Comparison of ENCODE assay signal across 25 cellular contexts in the genomic region with DNA sequence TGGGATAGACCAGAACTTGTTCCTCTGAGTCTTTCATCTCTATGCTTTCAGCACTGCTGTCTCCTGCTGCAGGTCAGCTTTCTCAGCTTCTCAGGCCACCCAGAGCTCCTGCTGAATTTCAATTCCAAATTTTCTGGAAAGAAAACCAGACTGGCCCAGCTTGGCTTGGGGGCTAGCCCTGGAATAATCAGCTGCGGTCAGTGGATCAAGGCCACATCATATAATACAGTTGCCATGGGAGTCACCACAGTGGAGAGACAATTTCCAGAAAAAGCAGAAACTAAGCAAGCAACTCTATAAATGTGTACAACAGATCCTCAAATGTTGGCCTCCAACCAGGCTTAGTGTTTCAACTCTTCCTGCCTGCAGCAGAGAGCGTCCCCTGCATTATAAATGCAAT.
"Had no signal": no experiment of that assay in that cellular context is flagged by ENCODE, and none has a peak within 500 bp of the region (broad histone marks: within the 10 kb centered on the region; RNA-seq: fewer than 3 reads in every experiment).

No MANE protein-coding gene starts in this region.

- ATAC-seq: activated T-cell treated with anti-CD3 and anti-CD28 coated beads, Interleukin-2, amount 50 U/mL, for 72 hours; gastroesophageal sphincter; heart left ventricle; left cardiac atrium; lower lobe of right lung; pancreas; right lobe of liver; stimulated activated effector memory CD8-positive, alpha-beta T cell treated with anti-CD3 and anti-CD28 coated beads, Interleukin-12 subunit alpha, Interleukin-12 subunit beta, amount 100 ng/mL, for 72 hours; stimulated activated naive CD8-positive, alpha-beta T cell treated with anti-CD3 and anti-CD28 coated beads, Interleukin-15, amount 100 ng/mL, for 72 hours had no signal

- H3K4me3 ChIP-seq: gastroesophageal sphincter, heart left ventricle, lower lobe of right lung, pancreas, right lobe of liver, thoracic aorta, vagina had no signal

- H3K4me1 ChIP-seq: gastroesophageal sphincter, heart left ventricle, lower lobe of right lung, pancreas, right lobe of liver, vagina had no signal

- H3K36me3 ChIP-seq: gastroesophageal sphincter, heart left ventricle, lower lobe of right lung, neutrophil, pancreas, right lobe of liver, thoracic aorta, vagina had no signal

- H3K27me3 ChIP-seq: gastroesophageal sphincter, pancreas, right lobe of liver, vagina had no signal

- H3K9me3 ChIP-seq: gastroesophageal sphincter, heart left ventricle, lower lobe of right lung, neutrophil, pancreas, right lobe of liver, thoracic aorta, vagina had no signal

- DNase-seq: activated B cell treated with CpG ODN at 0.5 μM for 24 hours; activated CD4-positive, alpha-beta T cell treated with anti-CD3 and anti-CD28 coated beads for 4 hours; activated CD4-positive, alpha-beta T cell treated with anti-CD3 and anti-CD28 coated beads, Interleukin-2, amount 50 U/mL, for 48 hours; activated CD8-positive, alpha-beta memory T cell treated with anti-CD3 and anti-CD28 coated beads, Interleukin-2, amount 50 U/mL, for 48 hours; activated effector memory CD4-positive, alpha-beta T cell treated with Interleukin-2 at 50 U/mL for 16 hours; activated naive CD4-positive, alpha-beta T cell treated with anti-CD3 and anti-CD28 coated beads, Interleukin-2, amount 10 ng/mL, durations not matched to agents 7 days and 5 days; activated T-cell treated with anti-CD3 and anti-CD28 coated beads, Interleukin-2, amount 50 U/mL, for 72 hours; aorta; cerebellar nuclear complex; cortex of kidney; endodermal cell; heart left ventricle; islet precursor cell; left cardiac atrium; lower lobe of right lung; pancreas; right lobe of liver; small intestine; stimulated activated CD4-positive, alpha-beta T cell treated with anti-CD3 and anti-CD28 coated beads, Interleukin-2, amount 100 ng/mL, for 24 hours; stimulated activated naive CD8-positive, alpha-beta T cell treated with anti-CD3 and anti-CD28 coated beads, Interleukin-15, amount 100 ng/mL, for 72 hours had no signal

- H3K27ac ChIP-seq: gastroesophageal sphincter, heart left ventricle, lower lobe of right lung, neutrophil, pancreas, right lobe of liver, thoracic aorta, vagina had no signal
